In genomic region chr10:119165171-119166110, GRCh38 we compare ENCODE assay signal across 1 cellular context.
TF ChIP-seq lines count a peak whose summit lies in the region.

SFXN4 (minus strand) TSS chr10:119165714; CDS start chr10:119165647, 67 bp downstream.

TF ChIP-seq in GM12878, 131 proteins besides CTCF, POLR2A, EP300 and RAD21 (continued from another document and continues in another):
- TF ChIP-seq ZBTB4 (CRISPR knock-in tag; IDR thresholded peaks at IDR 0.05): no peak
- no peak for TF ChIP-seq ZNF24 (IDR thresholded peaks at IDR 0.05)
- no peak for TF ChIP-seq SPI1 (IDR thresholded peaks at IDR 0.05; ENCODE audit: borderline replicate concordance, insufficient read depth, low read depth, low read length)
- TF ChIP-seq ZNF687 (IDR thresholded peaks at IDR 0.05): peak; percentile 79
- TF ChIP-seq MYC (IDR thresholded peaks at IDR 0.05; ENCODE audit: insufficient read depth, insufficient read length, insufficient replicate concordance, low read length, severe bottlenecking): peak; percentile 99
- TF ChIP-seq NKRF (conservative IDR thresholded peaks at IDR 0.05): no peak; the same call in none of the 2 replicates
- TF ChIP-seq DPF2 (IDR thresholded peaks at IDR 0.05): peak; percentile 82
- TF ChIP-seq TCF7 (IDR thresholded peaks at IDR 0.05; ENCODE audit: borderline replicate concordance): no peak
- TF ChIP-seq ZSCAN29 (IDR thresholded peaks at IDR 0.05): no peak
- TF ChIP-seq NFXL1 (IDR thresholded peaks at IDR 0.05; ENCODE audit: borderline replicate concordance): no peak
- no peak for TF ChIP-seq CBX3 (IDR thresholded peaks at IDR 0.05; ENCODE audit: borderline replicate concordance, low read depth)
- TF ChIP-seq YY1 (IDR thresholded peaks at IDR 0.05; ENCODE audit: low read depth, low read length): peak; percentile 46; the same call in 1 of the 2 replicates
- no peak for TF ChIP-seq RELB (IDR thresholded peaks at IDR 0.05; ENCODE audit: low read depth)
- no peak for TF ChIP-seq MYB (IDR thresholded peaks at IDR 0.05; ENCODE audit: borderline replicate concordance, low read depth, low read length)
- TF ChIP-seq SUZ12 (IDR thresholded peaks at IDR 0.05; ENCODE audit: unreplicated experiment): no peak
- TF ChIP-seq NBN (IDR thresholded peaks at IDR 0.05): 0 out of 2 replicates have a peak, but pooled peaks have one; percentile 54
- no peak for TF ChIP-seq CHD1 (IDR thresholded peaks at IDR 0.05; ENCODE audit: low read depth, low read length)
- TF ChIP-seq ELK1 (IDR thresholded peaks at IDR 0.05; ENCODE audit: low read depth, low read length): no peak
- peak; percentile 43; the same call in 1 of the 2 replicates for TF ChIP-seq TAF1 (IDR thresholded peaks at IDR 0.05; ENCODE audit: borderline replicate concordance, low read depth, low read length)
- no peak for TF ChIP-seq BRCA1 (IDR thresholded peaks at IDR 0.05; ENCODE audit: low read depth, low read length)
- no peak for TF ChIP-seq IRF5 (IDR thresholded peaks at IDR 0.05; ENCODE audit: borderline replicate concordance)
- TF ChIP-seq PKNOX1 (IDR thresholded peaks at IDR 0.05): no peak
- TF ChIP-seq POLR2AphosphoS5 (IDR thresholded peaks at IDR 0.05; ENCODE audit: low read length): peak; percentile 65; the same call in 1 of the 2 replicates
- TF ChIP-seq BMI1 (IDR thresholded peaks at IDR 0.05; ENCODE audit: borderline replicate concordance): no peak
- peak; percentile 68 for TF ChIP-seq HDGF (IDR thresholded peaks at IDR 0.05)
- TF ChIP-seq FOS (IDR thresholded peaks at IDR 0.05; ENCODE audit: borderline replicate concordance, extremely low read depth, insufficient read length): no peak
- no peak for TF ChIP-seq SKIL (IDR thresholded peaks at IDR 0.05; ENCODE audit: low read depth, poor library complexity, severe bottlenecking)
- peak; percentile 95 for TF ChIP-seq MXI1 (IDR thresholded peaks at IDR 0.05; ENCODE audit: low read depth, low read length)
- peak; percentile 32; the same call in 1 of the 2 replicates for TF ChIP-seq SIN3A (IDR thresholded peaks at IDR 0.05; ENCODE audit: low read depth, low read length)
- no peak for TF ChIP-seq SREBF1 (IDR thresholded peaks at IDR 0.05; ENCODE audit: low read length)
- TF ChIP-seq PAX8 (IDR thresholded peaks at IDR 0.05): no peak
- no peak for TF ChIP-seq MTA2 (IDR thresholded peaks at IDR 0.05; ENCODE audit: low read depth)
- peak; percentile 90 for TF ChIP-seq GATAD2B (conservative IDR thresholded peaks at IDR 0.05; ENCODE audit: low read depth)
- no peak for TF ChIP-seq MTA3 (IDR thresholded peaks at IDR 0.05; ENCODE audit: borderline replicate concordance, low read length)
- TF ChIP-seq IKZF1 (conservative IDR thresholded peaks at IDR 0.05): peak; percentile 84
- TF ChIP-seq SREBF2 (IDR thresholded peaks at IDR 0.05; ENCODE audit: low read length): no peak
- 0 out of 2 replicates have a peak, but pooled peaks have one; percentile 57 for TF ChIP-seq STAT1 (conservative IDR thresholded peaks at IDR 0.05)
- no peak for TF ChIP-seq YBX1 (IDR thresholded peaks at IDR 0.05)
- peak; percentile 23; the same call in 1 of the 2 replicates for TF ChIP-seq ZBTB40 (IDR thresholded peaks at IDR 0.05; ENCODE audit: borderline replicate concordance)
- TF ChIP-seq RBBP5 (conservative IDR thresholded peaks at IDR 0.05): no peak
- peak; percentile 70; the same call in 1 of the 2 replicates for TF ChIP-seq PML (IDR thresholded peaks at IDR 0.05; ENCODE audit: low read length)
